Comparison of ENCODE assay signal across 1 cellular context in genomic region chr7:88230646-88231045, GRCh38.
TF ChIP-seq lines count a peak whose summit lies in the region.

No MANE protein-coding gene starts in this region.

TF ChIP-seq in IMR-90, 13 proteins besides CTCF, POLR2A, EP300 and RAD21:
- TF ChIP-seq CEBPB (IDR thresholded peaks at IDR 0.05; ENCODE audit: low read depth, low read length), result no peak
- no peak for TF ChIP-seq NFE2L2 (IDR thresholded peaks at IDR 0.05; ENCODE audit: low read depth, low read length)
- TF ChIP-seq RCOR1 (IDR thresholded peaks at IDR 0.05; ENCODE audit: insufficient replicate concordance, low read length), result no peak
- TF ChIP-seq CHD1 (IDR thresholded peaks at IDR 0.05; ENCODE audit: low read depth, low read length), result no peak
- no peak for TF ChIP-seq FOS (IDR thresholded peaks at IDR 0.05; ENCODE audit: low read depth, low read length)
- no peak for TF ChIP-seq MXI1 (IDR thresholded peaks at IDR 0.05; ENCODE audit: borderline replicate concordance, low read depth, low read length)
- no peak for TF ChIP-seq RFX5 (IDR thresholded peaks at IDR 0.05; ENCODE audit: low read depth, low read length)
- TF ChIP-seq MAFK (IDR thresholded peaks at IDR 0.05; ENCODE audit: low read depth, low read length), result no peak
